Comparison of ENCODE assay signal across 17 cellular contexts in the genomic region with DNA sequence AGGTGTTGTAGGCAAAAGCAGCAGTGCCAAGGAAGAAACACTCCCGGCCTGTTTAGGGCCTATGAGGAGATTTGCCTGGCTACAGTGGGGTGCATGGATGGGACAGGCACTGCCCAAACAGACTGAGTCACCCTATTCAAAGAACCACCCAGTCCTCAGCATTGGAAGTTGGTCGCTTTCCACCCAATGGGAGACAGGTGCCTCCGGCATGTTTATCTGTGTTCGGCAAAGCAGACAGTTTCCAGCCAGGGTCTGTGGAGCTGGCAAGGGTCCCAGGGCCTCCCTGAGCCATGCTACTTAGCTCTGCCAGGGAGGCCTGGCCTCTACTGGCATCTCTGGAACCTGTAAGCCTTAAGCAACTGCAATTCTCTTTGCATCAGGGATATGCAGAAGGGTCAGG.
DNase-seq lines count a peak whose midpoint lies in the region; ATAC-seq and TF ChIP-seq lines count a peak whose summit lies in the region.
"Had no signal": no experiment of that assay in that cellular context is flagged by ENCODE, and none has a peak within 500 bp of the region (broad histone marks: within the 10 kb centered on the region; RNA-seq: fewer than 3 reads in every experiment).

No MANE protein-coding gene starts in this region.

- H3K27ac ChIP-seq in mammary epithelial cell (ENCODE audit: insufficient read depth, low read depth, low read length) (no peak overlapping the region), breast epithelium (peak overlapping the region in 1 of 2 donors; percentile 12)

- H3K9ac ChIP-seq in mammary epithelial cell (ENCODE audit: insufficient read depth, low read length): no peak overlapping the region

- H3K9me3 ChIP-seq in mammary epithelial cell (replicated peaks; ENCODE audit: insufficient read depth, low read length) (no peaks in the 10 kb centered on the region), breast epithelium (no peaks in the 10 kb centered on the region)
- H3K9me3 ChIP-seq: Caco-2 had no signal

- CTCF ChIA-PET in MCF 10A (lab: Yijun Ruan, JAX) (interaction anchor here (0.6 to 0.8 kb wide), 2 partner anchors 12 to 630 kb away, joined by 3 to 4 read pairs; no protein-coding TSS in a partner anchor), mammary epithelial cell (lab: Charles Lee; ENCODE audit: low non-redundant PET) (no interaction called here)
- CTCF ChIA-PET in activated naive CD4-positive, alpha-beta T cell treated with anti-CD3 and anti-CD28 coated beads, Interleukin-2, amount 10 ng/mL, durations not matched to agents 7 days and 5 days (lab: Charles Lee): no interaction called here

- in situ Hi-C loops in mammary epithelial cell (cut with MboI; ENCODE audit: low sequenced_read_pairs in 2 of 2): no loop called here

- no peaks in the 10 kb centered on the region for H3K79me2 ChIP-seq in mammary epithelial cell (ENCODE audit: insufficient read depth, low read length)

- H3K4me1 Mint-ChIP-seq in MCF 10A (ENCODE audit: insufficient read depth, unreplicated experiment): no peaks in the 10 kb centered on the region
- peaks cover 12% of the 10 kb centered on the region for H3K4me1 Mint-ChIP-seq in activated naive CD4-positive, alpha-beta T cell treated with anti-CD3 and anti-CD28 coated beads, Interleukin-2, amount 10 ng/mL, durations not matched to agents 7 days and 5 days
- H3K4me1 Mint-ChIP-seq: T-helper 17 cell had no signal

- H3K9me3 Mint-ChIP-seq in MCF 10A (ENCODE audit: unreplicated experiment): no peaks in the 10 kb centered on the region
- no peaks in the 10 kb centered on the region for H3K9me3 Mint-ChIP-seq in activated naive CD4-positive, alpha-beta T cell treated with anti-CD3 and anti-CD28 coated beads, Interleukin-2, amount 10 ng/mL, durations not matched to agents 7 days and 5 days
- H3K9me3 Mint-ChIP-seq: GM23338 had no signal

- POLR2A ChIA-PET in MCF 10A (lab: Yijun Ruan, JAX): no interaction called here

- 38% methylated on average over 4 of the region's 4 CpGs for WGBS in mammary epithelial cell (ENCODE audit: low coverage, missing lambda C conversion rate)

- dilution Hi-C loops in mammary epithelial cell (cut with HindIII; ENCODE audit: low sequenced_read_pairs): no loop called here

- TF ChIP-seq POLR2A in breast epithelium (IDR thresholded peaks at IDR 0.05): no peak

- no peaks in the 10 kb centered on the region for H3K27me3 ChIP-seq in mammary epithelial cell (ENCODE audit: insufficient read depth, low read length)
- H3K27me3 ChIP-seq in breast epithelium: peaks cover 0 to 66% of the 10 kb centered on the region in 2 donors

- H3K4me1 ChIP-seq in mammary epithelial cell (ENCODE audit: insufficient read depth, low read length): no peaks in the 10 kb centered on the region
- H3K4me1 ChIP-seq in breast epithelium: no peaks in the 10 kb centered on the region
- H3K4me1 ChIP-seq: Caco-2 had no signal

- H3K36me3 ChIP-seq in mammary epithelial cell (ENCODE audit: insufficient read depth, low read length) (no peaks in the 10 kb centered on the region), breast epithelium (no peaks in the 10 kb centered on the region)

- no peak overlapping the region for H3K4me2 ChIP-seq in mammary epithelial cell (ENCODE audit: insufficient read depth, low read depth, low read length)
- H3K4me2 ChIP-seq: GM23338 had no signal

- ATAC-seq in HG03135 (IDR thresholded peaks at IDR 0.05; ENCODE audit: unreplicated experiment): no peak
- ATAC-seq: GM23338, T-helper 17 cell had no signal

- DNase-seq in MCF 10A (ENCODE audit: unreplicated experiment) (peak; percentile 43), mammary epithelial cell (no peak), NCI-H1694 (lab: John Stamatoyannopoulos, UW) (peak; percentile 58), breast epithelium (ENCODE audit: low spot score in 2 of 2) (peak; percentile 52 to 58), A172 (ENCODE audit: low spot score) (no peak)
- DNase-seq in activated naive CD4-positive, alpha-beta T cell treated with anti-CD3 and anti-CD28 coated beads, Interleukin-2, amount 10 ng/mL, durations not matched to agents 7 days and 5 days: no peak
- DNase-seq: ACHN, AML-193, Caco-2, GF-D8, NCI-H187, NCI-H2171, NCI-H524, SIG-M5, T-helper 17 cell had no signal

- H3K27ac Mint-ChIP-seq in MCF 10A (ENCODE audit: low read depth, unreplicated experiment): no peak overlapping the region
- H3K27ac Mint-ChIP-seq in activated naive CD4-positive, alpha-beta T cell treated with anti-CD3 and anti-CD28 coated beads, Interleukin-2, amount 10 ng/mL, durations not matched to agents 7 days and 5 days: no peak overlapping the region
- H3K27ac Mint-ChIP-seq: GM23338, T-helper 17 cell had no signal

- intact Hi-C loops in MCF 10A (cut with micrococcal nuclease): no loop called here
- intact Hi-C loops in mammary epithelial cell (cut with micrococcal nuclease): no loop called here
- intact Hi-C loops in breast epithelium (cut with DNase I; ENCODE audit: low total_unique reads): loop anchor here (2.0 kb wide), 1 partner anchor 63 kb away; no protein-coding TSS in a partner anchor

- H4K20me1 ChIP-seq in mammary epithelial cell (ENCODE audit: insufficient read depth, low read length): no peaks in the 10 kb centered on the region

- H3K36me3 Mint-ChIP-seq in MCF 10A (ENCODE audit: insufficient read depth, unreplicated experiment): no peaks in the 10 kb centered on the region
- H3K36me3 Mint-ChIP-seq in activated naive CD4-positive, alpha-beta T cell treated with anti-CD3 and anti-CD28 coated beads, Interleukin-2, amount 10 ng/mL, durations not matched to agents 7 days and 5 days: no peaks in the 10 kb centered on the region

- no TSS peak for BruUV-seq in MCF 10A (replicated peaks; lab: Mats Ljungman, UMichigan)
- no TSS peak for BruUV-seq in mammary epithelial cell (replicated peaks; lab: Mats Ljungman, UMichigan)

- TF ChIP-seq CTCF in MCF 10A (IDR thresholded peaks at IDR 0.05; ENCODE audit: unreplicated experiment) (no peak), mammary epithelial cell (conservative IDR thresholded peaks at IDR 0.05 in 1 of 2, IDR thresholded peaks at IDR 0.05 in 1 of 2; ENCODE audit: extremely low read depth in 1 of 2, insufficient read depth in 1 of 2, low read depth in 1 of 2, low read length in 2 of 2) (no peak), breast epithelium (IDR thresholded peaks at IDR 0.05) (no peak)

- H3K4me3 Mint-ChIP-seq in MCF 10A (ENCODE audit: unreplicated experiment): no peak overlapping the region
- no peak overlapping the region for H3K4me3 Mint-ChIP-seq in activated naive CD4-positive, alpha-beta T cell treated with anti-CD3 and anti-CD28 coated beads, Interleukin-2, amount 10 ng/mL, durations not matched to agents 7 days and 5 days
- H3K4me3 Mint-ChIP-seq: GM23338, T-helper 17 cell had no signal

- peaks cover 69% of the 10 kb centered on the region for H3K27me3 Mint-ChIP-seq in MCF 10A (ENCODE audit: insufficient read depth, unreplicated experiment)
- peaks cover 3% of the 10 kb centered on the region for H3K27me3 Mint-ChIP-seq in activated naive CD4-positive, alpha-beta T cell treated with anti-CD3 and anti-CD28 coated beads, Interleukin-2, amount 10 ng/mL, durations not matched to agents 7 days and 5 days
- H3K27me3 Mint-ChIP-seq: T-helper 17 cell had no signal

- no peak overlapping the region for H2AFZ ChIP-seq in mammary epithelial cell (ENCODE audit: low read depth, low read length)
- H2AFZ ChIP-seq: GM23338 had no signal

- no peak overlapping the region for H3K4me3 ChIP-seq in mammary epithelial cell (replicated peaks in 1 of 3; ENCODE audit: insufficient read depth in 1 of 3, low read depth in 2 of 3, low read length in 3 of 3)
- H3K4me3 ChIP-seq in breast epithelium: no peak overlapping the region
- H3K4me3 ChIP-seq: GM23338 had no signal

Comparison
In these comparisons a context has a peak if more than half of its experiments do, and no peak if none do; other contexts are left out.
1. DNase-seq: peak in MCF 10A (single experiment), NCI-H1694 (single experiment) and breast epithelium (2 of 2); none in mammary epithelial cell (single experiment), activated naive CD4-positive, alpha-beta T cell treated with anti-CD3 and anti-CD28 coated beads, Interleukin-2, amount 10 ng/mL, durations not matched to agents 7 days and 5 days (single experiment) and A172 (single experiment).